ENCODE assay signal across 17 cellular contexts in genomic region chr7:134462337-134462925, GRCh38.
DNase-seq lines count a peak whose midpoint lies in the region; FAIRE-seq and TF ChIP-seq lines count a peak whose summit lies in the region.
"Had no signal": no experiment of that assay in that cellular context is flagged by ENCODE, and none has a peak within 500 bp of the region (broad histone marks: within the 10 kb centered on the region; RNA-seq: fewer than 3 reads in every experiment).

No MANE protein-coding gene starts in this region.

- DNase-seq in H54 (ENCODE audit: insufficient read length, low spot score) = peak; percentile 67
- peak; percentile 81 for DNase-seq in astrocyte of the hippocampus (ENCODE audit: low read depth, low spot score)
- DNase-seq in iris pigment epithelial cell (ENCODE audit: low read depth) = peak; percentile 86
- no peak for DNase-seq in NCI-H446 treated with DMSO at 0.1 percent for 48 hours (lab: John Stamatoyannopoulos, UW)
- DNase-seq in epidermal melanocyte (ENCODE audit: insufficient read length, low spot score) = no peak
- DNase-seq in iPS-NIHi11 (ENCODE audit: low spot score) = no peak
- DNase-seq in effector CD4-positive, alpha-beta T cell = no peak
- DNase-seq: activated CD4-positive, alpha-beta T cell treated with anti-CD3 and anti-CD28 coated beads, Interleukin-2, amount 50 U/mL, for 4 hours; erythroblast; immature natural killer cell; mucosa of descending colon; NCI-H1092 treated with DMSO at 0.1 percent for 48 hours; stimulated activated CD4-positive, alpha-beta T cell treated with anti-CD3 and anti-CD28 coated beads, Interleukin-15, amount 100 ng/mL, for 24 hours; T-helper 17 cell; upper lobe of right lung had no signal

- H3K4me1 ChIP-seq in ACC112 (ENCODE audit: control insufficient read depth, insufficient read depth, low read length, unreplicated experiment) = peaks cover 33% of the 10 kb centered on the region

- 0 out of 2 replicates have a peak overlapping the region, but pooled peaks have one; percentile 0 for H3K4me3 ChIP-seq in ACC112 (ENCODE audit: low read depth, low read length)
- H3K4me3 ChIP-seq: mucosa of descending colon, upper lobe of right lung had no signal

- H3K27me3 ChIP-seq in ACC112 (ENCODE audit: insufficient read depth, low read length) = no peaks in the 10 kb centered on the region
- H3K27me3 ChIP-seq: upper lobe of right lung had no signal

- H3K79me2 ChIP-seq in ACC112 (ENCODE audit: control insufficient read depth, insufficient read depth, low read length, unreplicated experiment) = peaks cover 14% of the 10 kb centered on the region

- FAIRE-seq in H54 (lab: Jason Lieb, UNC) = no peak
- FAIRE-seq: GM18507 had no signal

- no peak for TF ChIP-seq POLR2A in H54 (IDR thresholded peaks at IDR 0.05; ENCODE audit: low read depth, low read length)

- peak overlapping the region; percentile 65 for H3K27ac ChIP-seq in ACC112 (ENCODE audit: low read depth, low read length)
- H3K27ac ChIP-seq: upper lobe of right lung had no signal

- H3K36me3 ChIP-seq in ACC112 (ENCODE audit: insufficient read depth, low read length) = peaks cover 5% of the 10 kb centered on the region; the same call in 1 of the 2 replicates
- H3K36me3 ChIP-seq: upper lobe of right lung had no signal

- H2AFZ ChIP-seq in ACC112 (ENCODE audit: low read length, unreplicated experiment) = peak overlapping the region; percentile 10

Comparison
In these comparisons a context has a peak if more than half of its experiments do, and no peak if none do; other contexts are left out.
1. DNase-seq: peak in H54 (single experiment), astrocyte of the hippocampus (single experiment) and iris pigment epithelial cell (single experiment); none in NCI-H446 treated with DMSO at 0.1 percent for 48 hours (single experiment), epidermal melanocyte (single experiment), iPS-NIHi11 (single experiment) and effector CD4-positive, alpha-beta T cell (single experiment).